ENCODE assay signal across 7 cellular contexts in the genomic region with DNA sequence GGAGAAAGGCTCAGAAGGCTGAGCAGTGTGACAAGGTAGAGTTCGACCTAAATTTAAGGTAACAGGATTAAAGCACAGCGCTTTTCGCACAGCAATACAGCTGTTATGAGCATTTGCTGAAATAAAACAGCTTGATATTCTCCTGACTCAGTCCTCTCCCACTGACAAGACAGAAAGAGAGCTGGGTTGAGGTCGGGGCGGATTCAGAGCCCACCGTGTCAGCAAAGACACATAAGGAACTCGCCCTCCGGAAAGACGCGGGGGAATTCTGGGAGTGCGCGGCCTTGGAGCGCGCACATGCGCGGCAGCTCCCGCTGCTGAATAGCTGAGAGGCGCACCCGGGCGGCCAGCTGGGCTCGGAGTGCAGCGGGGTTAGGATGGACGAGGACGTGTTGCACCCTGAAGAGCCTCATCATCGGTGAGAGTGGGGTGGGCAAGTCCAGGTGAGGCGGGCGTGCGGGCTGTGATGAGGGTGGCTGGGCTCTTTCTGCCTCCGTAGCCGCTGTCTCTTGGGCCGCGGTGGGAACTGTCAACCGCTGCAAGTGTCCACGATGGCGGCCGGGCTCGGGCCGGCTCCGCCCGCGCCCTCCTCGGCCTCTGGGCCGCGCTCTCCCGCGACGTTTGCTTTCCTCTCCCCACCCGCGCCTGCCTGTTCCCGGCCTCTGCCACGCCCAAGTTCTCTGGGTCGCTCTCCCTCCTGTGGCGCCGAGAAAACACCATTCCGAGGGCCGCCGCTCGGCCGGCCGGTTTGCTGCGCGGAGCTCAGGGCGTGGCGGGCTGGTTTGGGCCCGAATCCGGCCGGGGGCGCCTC.
DNase-seq lines count a peak whose midpoint lies in the region; ATAC-seq and TF ChIP-seq lines count a peak whose summit lies in the region.

No MANE protein-coding gene starts in this region.

- peak overlapping the region; percentile 82 for H3K27ac ChIP-seq in VCaP

- DNase-seq in GM13977 (ENCODE audit: low spot score), result peak; percentile 66
- DNase-seq in NCI-H1092 (lab: John Stamatoyannopoulos, UW), result peak; percentile 58
- DNase-seq in central memory CD4-positive, alpha-beta T cell, result peak; percentile 20
- peak; percentile 77 for DNase-seq in kidney tubule cell (ENCODE audit: low spot score)
- DNase-seq in stimulated activated CD4-positive, alpha-beta T cell treated with anti-CD3 and anti-CD28 coated beads, Interleukin-4, amount 100 ng/mL, for 4 hours, result peak; percentile 28 to 48

- in situ Hi-C loops in GM13977 (cut with MboI; ENCODE audit: low pct_unique_long_range_greater_than_20kb, low sequenced_read_pairs, unreplicated experiment), result no loop called here

- peak; percentile 22 for TF ChIP-seq CTCF in GM13977 (IDR thresholded peaks at IDR 0.05; ENCODE audit: extremely low read depth, insufficient read depth, missing control alignments)
- no peak; the same call in 1 of the 2 replicates for TF ChIP-seq CTCF in VCaP (conservative IDR thresholded peaks at IDR 0.05)

- peak; percentile 57 for ATAC-seq in HG02610 (IDR thresholded peaks at IDR 0.05; ENCODE audit: unreplicated experiment)

Comparison
In these comparisons a context has a peak if more than half of its experiments do, and no peak if none do; other contexts are left out.
1. Peak in every context shown above with its lines: DNase-seq, ATAC-seq and H3K27ac ChIP-seq.
2. DNase-seq: peak in every context shown above with its lines; median percentile 77 in kidney tubule cell; 66 in GM13977; 58 in NCI-H1092; 38 in stimulated activated CD4-positive, alpha-beta T cell treated with anti-CD3 and anti-CD28 coated beads, Interleukin-4, amount 100 ng/mL, for 4 hours; 20 in central memory CD4-positive, alpha-beta T cell.